In the genomic region with DNA sequence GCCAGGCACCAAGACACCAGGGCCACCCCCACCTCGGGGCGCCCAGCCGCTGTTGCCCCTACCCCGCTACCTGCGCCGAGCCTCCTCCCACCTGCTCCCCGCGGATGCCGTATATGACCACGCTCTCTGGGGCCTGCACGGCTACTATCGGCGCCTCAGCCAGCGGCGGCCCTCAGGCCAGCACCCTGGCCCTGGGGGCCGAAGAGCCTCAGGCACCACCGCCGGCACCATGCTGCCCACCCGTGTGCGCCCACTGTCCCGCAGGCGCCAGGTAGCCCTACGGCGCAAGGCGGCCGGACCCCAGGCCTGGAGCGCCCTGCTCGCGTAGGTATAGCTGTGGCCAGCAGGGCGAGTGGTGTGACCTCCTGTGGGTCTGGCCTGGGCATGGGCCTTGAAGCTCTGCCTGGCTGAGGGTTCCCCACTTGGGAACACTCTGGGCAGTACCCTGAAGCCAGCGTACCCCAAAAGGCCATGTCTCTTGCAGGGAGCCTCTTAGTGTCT, we compare ENCODE assay signal across 1 cellular context.
TF ChIP-seq lines count a peak whose summit lies in the region.

No MANE protein-coding gene starts in this region.

TF ChIP-seq in IMR-90, 13 proteins besides CTCF, POLR2A, EP300 and RAD21:
- no peak for TF ChIP-seq RCOR1 (IDR thresholded peaks at IDR 0.05; ENCODE audit: insufficient replicate concordance, low read length)
